2 cellular contexts compared by ENCODE assay signal in genomic region chr13:93246069-93246468, GRCh38.
TF ChIP-seq lines count a peak whose summit lies in the region.

No MANE protein-coding gene starts in this region.

TF ChIP-seq in GM23338, 12 proteins besides CTCF, POLR2A, EP300 and RAD21:
- TF ChIP-seq ZNF331 (CRISPR knock-in tag; IDR thresholded peaks at IDR 0.05; ENCODE audit: low read depth) (no peak), CREB1 (CRISPR knock-in tag; IDR thresholded peaks at IDR 0.05; ENCODE audit: low read depth) (no peak), EZH2 (IDR thresholded peaks at IDR 0.05; ENCODE audit: low read depth, unreplicated experiment) (no peak), NANOG (IDR thresholded peaks at IDR 0.05; ENCODE audit: borderline replicate concordance) (no peak), ZNF114 (CRISPR knock-in tag; IDR thresholded peaks at IDR 0.05) (no peak), EZH2phosphoT487 (IDR thresholded peaks at IDR 0.05; ENCODE audit: unreplicated experiment) (no peak), ZNF462 (CRISPR knock-in tag; IDR thresholded peaks at IDR 0.05) (no peak), JUNB (IDR thresholded peaks at IDR 0.05; ENCODE audit: unreplicated experiment) (no peak), POLR2AphosphoS5 (IDR thresholded peaks at IDR 0.05; ENCODE audit: low read depth) (no peak), STAT1 (IDR thresholded peaks at IDR 0.05; ENCODE audit: unreplicated experiment) (no peak)
- TF ChIP-seq, protein P1, sequence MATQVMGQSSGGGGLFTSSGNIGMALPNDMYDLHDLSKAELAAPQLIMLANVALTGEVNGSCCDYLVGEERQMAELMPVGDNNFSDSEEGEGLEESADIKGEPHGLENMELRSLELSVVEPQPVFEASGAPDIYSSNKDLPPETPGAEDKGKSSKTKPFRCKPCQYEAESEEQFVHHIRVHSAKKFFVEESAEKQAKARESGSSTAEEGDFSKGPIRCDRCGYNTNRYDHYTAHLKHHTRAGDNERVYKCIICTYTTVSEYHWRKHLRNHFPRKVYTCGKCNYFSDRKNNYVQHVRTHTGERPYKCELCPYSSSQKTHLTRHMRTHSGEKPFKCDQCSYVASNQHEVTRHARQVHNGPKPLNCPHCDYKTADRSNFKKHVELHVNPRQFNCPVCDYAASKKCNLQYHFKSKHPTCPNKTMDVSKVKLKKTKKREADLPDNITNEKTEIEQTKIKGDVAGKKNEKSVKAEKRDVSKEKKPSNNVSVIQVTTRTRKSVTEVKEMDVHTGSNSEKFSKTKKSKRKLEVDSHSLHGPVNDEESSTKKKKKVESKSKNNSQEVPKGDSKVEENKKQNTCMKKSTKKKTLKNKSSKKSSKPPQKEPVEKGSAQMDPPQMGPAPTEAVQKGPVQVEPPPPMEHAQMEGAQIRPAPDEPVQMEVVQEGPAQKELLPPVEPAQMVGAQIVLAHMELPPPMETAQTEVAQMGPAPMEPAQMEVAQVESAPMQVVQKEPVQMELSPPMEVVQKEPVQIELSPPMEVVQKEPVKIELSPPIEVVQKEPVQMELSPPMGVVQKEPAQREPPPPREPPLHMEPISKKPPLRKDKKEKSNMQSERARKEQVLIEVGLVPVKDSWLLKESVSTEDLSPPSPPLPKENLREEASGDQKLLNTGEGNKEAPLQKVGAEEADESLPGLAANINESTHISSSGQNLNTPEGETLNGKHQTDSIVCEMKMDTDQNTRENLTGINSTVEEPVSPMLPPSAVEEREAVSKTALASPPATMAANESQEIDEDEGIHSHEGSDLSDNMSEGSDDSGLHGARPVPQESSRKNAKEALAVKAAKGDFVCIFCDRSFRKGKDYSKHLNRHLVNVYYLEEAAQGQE (IDR thresholded peaks at IDR 0.05; ENCODE audit: unreplicated experiment): no peak

TF ChIP-seq in H1, 55 proteins besides CTCF, POLR2A, EP300 and RAD21:
- no peak for TF ChIP-seq SRF (IDR thresholded peaks at IDR 0.05; ENCODE audit: low read depth, low read length)
- no peak for TF ChIP-seq GTF2F1 (IDR thresholded peaks at IDR 0.05; ENCODE audit: borderline replicate concordance, low read depth, low read length)
- TF ChIP-seq ZNF274 (IDR thresholded peaks at IDR 0.05; ENCODE audit: borderline replicate concordance, extremely low read depth, low read length): no peak
- TF ChIP-seq KDM1A (IDR thresholded peaks at IDR 0.05; ENCODE audit: borderline replicate concordance, low read length): no peak
- TF ChIP-seq CBX8 (IDR thresholded peaks at IDR 0.05; ENCODE audit: borderline replicate concordance, low read depth, low read length): no peak
- no peak for TF ChIP-seq TEAD4 (IDR thresholded peaks at IDR 0.05; ENCODE audit: low read depth, low read length)
- TF ChIP-seq JUN (IDR thresholded peaks at IDR 0.05; ENCODE audit: low read depth, low read length): no peak
- TF ChIP-seq, protein P2, sequence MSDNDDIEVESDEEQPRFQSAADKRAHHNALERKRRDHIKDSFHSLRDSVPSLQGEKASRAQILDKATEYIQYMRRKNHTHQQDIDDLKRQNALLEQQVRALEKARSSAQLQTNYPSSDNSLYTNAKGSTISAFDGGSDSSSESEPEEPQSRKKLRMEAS (IDR thresholded peaks at IDR 0.05): no peak
- TF ChIP-seq GABPA (IDR thresholded peaks at IDR 0.05; ENCODE audit: borderline replicate concordance, insufficient read depth, low read length): no peak
- TF ChIP-seq ATF3 (IDR thresholded peaks at IDR 0.05; ENCODE audit: insufficient read depth, low read depth, low read length): no peak
- TF ChIP-seq TBP (IDR thresholded peaks at IDR 0.05; ENCODE audit: low read depth, low read length): no peak
- no peak for TF ChIP-seq ASH2L (IDR thresholded peaks at IDR 0.05; ENCODE audit: low read length)
- no peak for TF ChIP-seq BCL11A (IDR thresholded peaks at IDR 0.05; ENCODE audit: low read depth in 2 of 2, low read length in 2 of 2)
- TF ChIP-seq EZH2 (IDR thresholded peaks at IDR 0.05; ENCODE audit: low read depth, low read length, severe bottlenecking): no peak
- no peak for TF ChIP-seq POU5F1 (IDR thresholded peaks at IDR 0.05; ENCODE audit: low read depth, low read length)
- no peak for TF ChIP-seq RNF2 (IDR thresholded peaks at IDR 0.05; ENCODE audit: borderline replicate concordance, low read depth, low read length, missing control alignments, poor library complexity, severe bottlenecking)
